Comparison of ENCODE assay signal across 18 cellular contexts in genomic region chr7:20033621-20034200, GRCh38.
DNase-seq lines count a peak whose midpoint lies in the region; ATAC-seq and TF ChIP-seq lines count a peak whose summit lies in the region.
"Had no signal": no experiment of that assay in that cellular context is flagged by ENCODE, and none has a peak within 500 bp of the region (broad histone marks: within the 10 kb centered on the region; RNA-seq: fewer than 3 reads in every experiment).

No MANE protein-coding gene starts in this region.

- no peaks in the 10 kb centered on the region for H3K36me3 ChIP-seq in mammary epithelial cell (ENCODE audit: insufficient read depth, low read length)
- no peaks in the 10 kb centered on the region for H3K36me3 ChIP-seq in lower lobe of right lung
- H3K36me3 ChIP-seq: BLaER1, colonic mucosa, neutrophil had no signal

- no peaks in the 10 kb centered on the region for H3K27me3 Mint-ChIP-seq in HFFc6 (ENCODE audit: insufficient read depth)
- no peaks in the 10 kb centered on the region for H3K27me3 Mint-ChIP-seq in activated T-cell treated with anti-CD3 and anti-CD28 coated beads, Interleukin-2, amount 50 U/mL, for 4 hours (ENCODE audit: low read depth)

- POLR2A ChIA-PET in AG04449 (lab: Yijun Ruan, JAX) = no interaction called here

- no peaks in the 10 kb centered on the region for H3K4me1 ChIP-seq in mammary epithelial cell (ENCODE audit: insufficient read depth, low read length)
- no peaks in the 10 kb centered on the region for H3K4me1 ChIP-seq in lower lobe of right lung
- H3K4me1 ChIP-seq: BLaER1, colonic mucosa had no signal

- H3K27me3 ChIP-seq in mammary epithelial cell (ENCODE audit: insufficient read depth, low read length) (no peaks in the 10 kb centered on the region), lower lobe of right lung (ENCODE audit: low read depth) (no peaks in the 10 kb centered on the region)
- H3K27me3 ChIP-seq: BLaER1, colonic mucosa, neutrophil had no signal

- H3K4me3 ChIP-seq in AG04449 (ENCODE audit: low read depth, low read length) (no peak overlapping the region), mammary epithelial cell (replicated peaks in 1 of 3; ENCODE audit: insufficient read depth in 1 of 3, low read depth in 2 of 3, low read length in 3 of 3) (no peak overlapping the region), lower lobe of right lung (no peak overlapping the region)
- H3K4me3 ChIP-seq: BLaER1, colonic mucosa, PC-9 had no signal

- no peak overlapping the region for H3K4me3 Mint-ChIP-seq in HFFc6
- no peak overlapping the region for H3K4me3 Mint-ChIP-seq in activated T-cell treated with anti-CD3 and anti-CD28 coated beads, Interleukin-2, amount 50 U/mL, for 4 hours
- H3K4me3 Mint-ChIP-seq: activated CD8-positive, alpha-beta T cell treated with anti-CD3 and anti-CD28 coated beads, Interleukin-2, amount 10 ng/mL, durations not matched to agents 7 days and 5 days had no signal

- no peaks in the 10 kb centered on the region for H3K9me3 ChIP-seq in mammary epithelial cell (replicated peaks; ENCODE audit: insufficient read depth, low read length)
- H3K9me3 ChIP-seq in lower lobe of right lung = no peaks in the 10 kb centered on the region
- H3K9me3 ChIP-seq: BLaER1, colonic mucosa, neutrophil had no signal

- peaks cover 21% of the 10 kb centered on the region for H3K9me3 Mint-ChIP-seq in HFFc6
- H3K9me3 Mint-ChIP-seq in activated T-cell treated with anti-CD3 and anti-CD28 coated beads, Interleukin-2, amount 50 U/mL, for 4 hours = peaks cover 3% of the 10 kb centered on the region

- no peaks in the 10 kb centered on the region for H4K20me1 ChIP-seq in mammary epithelial cell (ENCODE audit: insufficient read depth, low read length)
- H4K20me1 ChIP-seq: BLaER1 had no signal

- H2AFZ ChIP-seq in mammary epithelial cell (ENCODE audit: low read depth, low read length) = no peak overlapping the region
- H2AFZ ChIP-seq: PC-9 had no signal

- no peak for TF ChIP-seq CTCF in AG04449 (IDR thresholded peaks at IDR 0.05; ENCODE audit: insufficient read depth, low read length, missing control alignments)
- TF ChIP-seq CTCF in HFFc6 (IDR thresholded peaks at IDR 0.05) = no peak
- no peak for TF ChIP-seq CTCF in mammary epithelial cell (conservative IDR thresholded peaks at IDR 0.05 in 1 of 2, IDR thresholded peaks at IDR 0.05 in 1 of 2; ENCODE audit: extremely low read depth in 1 of 2, insufficient read depth in 1 of 2, low read depth in 1 of 2, low read length in 2 of 2)
- TF ChIP-seq CTCF in lower lobe of right lung (IDR thresholded peaks at IDR 0.05) = no peak

- 75% methylated on average over 4 of the region's 4 CpGs for WGBS in mammary epithelial cell (ENCODE audit: low coverage, missing lambda C conversion rate)

- dilution Hi-C loops in mammary epithelial cell (cut with HindIII; ENCODE audit: low sequenced_read_pairs) = no loop called here

- H3K4me2 ChIP-seq in mammary epithelial cell (ENCODE audit: insufficient read depth, low read depth, low read length) = no peak overlapping the region
- H3K4me2 ChIP-seq: BLaER1, PC-9 had no signal

- H3K9ac ChIP-seq in mammary epithelial cell (ENCODE audit: insufficient read depth, low read length) = no peak overlapping the region
- H3K9ac ChIP-seq: BLaER1 had no signal

- peaks cover 6% of the 10 kb centered on the region; the same call in 1 of the 2 replicates for H3K4me1 Mint-ChIP-seq in HFFc6 (ENCODE audit: low read depth)
- H3K4me1 Mint-ChIP-seq in activated T-cell treated with anti-CD3 and anti-CD28 coated beads, Interleukin-2, amount 50 U/mL, for 4 hours (ENCODE audit: low read depth) = no peaks in the 10 kb centered on the region

- intact Hi-C loops in mammary epithelial cell (cut with micrococcal nuclease) = no loop called here
- intact Hi-C loops in lower lobe of right lung (cut with DNase I) = no loop called here

- in situ Hi-C loops in mammary epithelial cell (cut with MboI; ENCODE audit: low sequenced_read_pairs in 2 of 2) = no loop called here

- peak; percentile 73 for DNase-seq in AG04449 (ENCODE audit: low read depth, low spot score)
- peak; percentile 80 for DNase-seq in HFFc6
- peak; percentile 34 for DNase-seq in mammary epithelial cell
- DNase-seq in kidney glomerular epithelial cell (lab: John Stamatoyannopoulos, UW) = peak; percentile 64
- DNase-seq in activated T-cell treated with anti-CD3 and anti-CD28 coated beads, Interleukin-2, amount 50 U/mL, for 4 hours = no peak
- DNase-seq in T-helper 2 cell = no peak
- DNase-seq in lower lobe of right lung = no peak
- no peak for DNase-seq in activated CD4-positive, alpha-beta T cell treated with anti-CD3 and anti-CD28 coated beads for 48 hours
- DNase-seq: activated CD8-positive, alpha-beta T cell treated with anti-CD3 and anti-CD28 coated beads, Interleukin-2, amount 10 ng/mL, durations not matched to agents 7 days and 5 days; activated naive CD4-positive, alpha-beta T cell treated with Interleukin-2 at 50 U/mL for 16 hours; colonic mucosa; GDM1; head of caudate nucleus; left ventricle myocardium superior; stimulated activated CD4-positive, alpha-beta T cell treated with anti-CD3 and anti-CD28 coated beads, Interleukin-15, amount 100 ng/mL, for 24 hours had no signal

- no peak for ATAC-seq in activated T-cell treated with anti-CD3 and anti-CD28 coated beads, Interleukin-2, amount 50 U/mL, for 4 hours
- ATAC-seq in lower lobe of right lung = no peak
- ATAC-seq: activated CD8-positive, alpha-beta T cell treated with anti-CD3 and anti-CD28 coated beads, Interleukin-2, amount 10 ng/mL, durations not matched to agents 7 days and 5 days; left ventricle myocardium superior had no signal

- H3K79me2 ChIP-seq in mammary epithelial cell (ENCODE audit: insufficient read depth, low read length) = no peaks in the 10 kb centered on the region

- peak overlapping the region; percentile 66; the same call in 1 of the 2 replicates for H3K27ac Mint-ChIP-seq in HFFc6
- H3K27ac Mint-ChIP-seq: activated CD8-positive, alpha-beta T cell treated with anti-CD3 and anti-CD28 coated beads, Interleukin-2, amount 10 ng/mL, durations not matched to agents 7 days and 5 days had no signal

- CTCF ChIA-PET in AG04449 (lab: Yijun Ruan, JAX) = no interaction called here
- CTCF ChIA-PET in mammary epithelial cell (lab: Charles Lee; ENCODE audit: low non-redundant PET) = no interaction called here

- H3K27ac ChIP-seq in mammary epithelial cell (ENCODE audit: insufficient read depth, low read depth, low read length) (no peak overlapping the region), lower lobe of right lung (no peak overlapping the region)
- H3K27ac ChIP-seq: BLaER1, colonic mucosa, neutrophil, PC-9 had no signal

- no peaks in the 10 kb centered on the region for H3K36me3 Mint-ChIP-seq in HFFc6 (ENCODE audit: low read depth)
- H3K36me3 Mint-ChIP-seq in activated T-cell treated with anti-CD3 and anti-CD28 coated beads, Interleukin-2, amount 50 U/mL, for 4 hours (ENCODE audit: insufficient read depth) = no peaks in the 10 kb centered on the region

- BruUV-seq in mammary epithelial cell (replicated peaks; lab: Mats Ljungman, UMichigan) = no TSS peak

Comparison
In these comparisons a context has a peak if more than half of its experiments do, and no peak if none do; other contexts are left out.
1. DNase-seq: peak in AG04449 (single experiment), HFFc6 (single experiment), mammary epithelial cell (single experiment) and kidney glomerular epithelial cell (single experiment); none in activated T-cell treated with anti-CD3 and anti-CD28 coated beads, Interleukin-2, amount 50 U/mL, for 4 hours (single experiment), T-helper 2 cell (0 of 5), lower lobe of right lung (single experiment) and activated CD4-positive, alpha-beta T cell treated with anti-CD3 and anti-CD28 coated beads for 48 hours (single experiment).